ENCODE assay signal across 19 cellular contexts in the genomic region with DNA sequence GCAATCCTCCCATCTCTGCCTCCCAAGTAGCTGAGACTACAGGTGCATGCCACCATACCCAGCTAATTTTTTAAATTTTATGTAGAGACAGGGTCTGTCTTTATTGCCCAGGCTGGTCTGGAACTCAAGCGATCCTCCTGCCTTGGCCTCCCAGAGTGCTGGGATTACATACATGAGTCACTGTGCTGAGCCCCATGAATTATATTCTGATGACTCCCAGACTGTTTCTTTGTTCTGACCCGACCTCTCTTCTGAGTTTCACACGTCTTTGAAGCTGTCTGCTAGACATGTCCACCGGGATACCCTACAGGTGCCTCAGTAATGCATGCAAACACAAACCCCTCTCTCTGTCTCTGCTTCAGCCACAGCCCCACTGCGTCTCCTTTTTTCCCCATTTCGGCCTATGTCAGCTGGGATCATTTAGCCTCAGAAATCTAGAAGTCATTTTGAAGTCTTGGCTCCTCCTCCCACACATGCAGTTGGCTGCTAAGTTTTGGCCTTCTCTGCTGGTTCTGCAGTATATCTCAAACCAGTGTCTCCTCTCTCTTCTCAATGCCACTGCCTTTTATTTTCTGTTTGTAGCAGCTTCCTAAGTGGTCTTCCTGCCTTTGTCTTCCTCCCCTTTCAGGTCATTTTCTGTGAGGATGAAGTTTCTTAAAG. TPM values are rescaled to one million over a fixed set of nuclear protein-coding genes. Genes with fewer than 3 reads are reported as not detected.
DNase-seq lines count a peak whose midpoint lies in the region; ATAC-seq and TF ChIP-seq lines count a peak whose summit lies in the region.
"Had no signal": no experiment of that assay in that cellular context is flagged by ENCODE, and none has a peak within 500 bp of the region (broad histone marks: within the 10 kb centered on the region; RNA-seq: fewer than 3 reads in every experiment).

No MANE protein-coding gene starts in this region.

- H3K4me1 ChIP-seq in HEK293 (ENCODE audit: control insufficient read depth, insufficient read depth, low read length), result peaks cover 7% of the 10 kb centered on the region; the same call in 1 of the 2 replicates

- no peak for DNase-seq in activated CD4-positive, alpha-beta T cell treated with anti-CD3 and anti-CD28 coated beads, Interleukin-2, amount 10 ng/mL, durations not matched to agents 24 days and 14 days
- no peak for DNase-seq in activated CD4-positive, alpha-beta T cell treated with anti-CD3 and anti-CD28 coated beads, Interleukin-2, amount 50 U/mL, for 48 hours
- DNase-seq in chondrocyte (ENCODE audit: low spot score), result no peak
- DNase-seq in natural killer cell, result no peak
- no peak for DNase-seq in posterior vena cava (ENCODE audit: low spot score)
- DNase-seq in SKM-1 treated with dmso at 0.1 percent for 144 hours (lab: John Stamatoyannopoulos, UW; ENCODE audit: unreplicated experiment), result no peak
- DNase-seq: 8988T, anterior cingulate cortex, NCI-H1694, NCI-H510A, pancreas, stomach, uterus had no signal

- POLR2A ChIA-PET in HEK293 (lab: Yijun Ruan, JAX), result no interaction called here

- no peaks in the 10 kb centered on the region for H3K9me3 ChIP-seq in HEK293 (ENCODE audit: control insufficient read depth, insufficient read depth, low read depth, low read length)
- H3K9me3 ChIP-seq: pancreas, stomach, uterus had no signal

- H3K27ac ChIP-seq in HEK293 (ENCODE audit: extremely low read depth, low read depth, low read length), result no peak overlapping the region
- H3K27ac ChIP-seq: KMS-11, pancreas, stomach, uterus had no signal

- H3K4me3 Mint-ChIP-seq in activated CD4-positive, alpha-beta T cell treated with anti-CD3 and anti-CD28 coated beads, Interleukin-2, amount 10 ng/mL, durations not matched to agents 24 days and 14 days, result peak overlapping the region; percentile 4
- H3K4me3 Mint-ChIP-seq in chondrocyte (ENCODE audit: unreplicated experiment) (no peak overlapping the region), natural killer cell (peak overlapping the region; percentile 82)

- no peak overlapping the region for H3K27ac Mint-ChIP-seq in activated CD4-positive, alpha-beta T cell treated with anti-CD3 and anti-CD28 coated beads, Interleukin-2, amount 10 ng/mL, durations not matched to agents 24 days and 14 days
- H3K27ac Mint-ChIP-seq in chondrocyte (ENCODE audit: unreplicated experiment) (peak overlapping the region; percentile 51), natural killer cell (peak overlapping the region; percentile 10 to 73)

- H3K27me3 Mint-ChIP-seq in activated CD4-positive, alpha-beta T cell treated with anti-CD3 and anti-CD28 coated beads, Interleukin-2, amount 10 ng/mL, durations not matched to agents 24 days and 14 days, result no peaks in the 10 kb centered on the region
- H3K27me3 Mint-ChIP-seq in chondrocyte (ENCODE audit: low read depth) (no peaks in the 10 kb centered on the region), natural killer cell (ENCODE audit: low read depth in 2 of 2) (no peaks in the 10 kb centered on the region)

- H3K4me3 ChIP-seq in HEK293 (ENCODE audit: low read depth, low read length), result no peak overlapping the region
- H3K4me3 ChIP-seq: lung, pancreas, stomach, uterus had no signal

- H3K36me3 Mint-ChIP-seq in activated CD4-positive, alpha-beta T cell treated with anti-CD3 and anti-CD28 coated beads, Interleukin-2, amount 10 ng/mL, durations not matched to agents 24 days and 14 days (ENCODE audit: low read depth), result peaks cover 8% of the 10 kb centered on the region
- H3K36me3 Mint-ChIP-seq in chondrocyte (ENCODE audit: low read depth), result peaks cover 3% of the 10 kb centered on the region
- no peaks in the 10 kb centered on the region for H3K36me3 Mint-ChIP-seq in natural killer cell

- H3K9me3 Mint-ChIP-seq in activated CD4-positive, alpha-beta T cell treated with anti-CD3 and anti-CD28 coated beads, Interleukin-2, amount 10 ng/mL, durations not matched to agents 24 days and 14 days, result no peaks in the 10 kb centered on the region
- no peaks in the 10 kb centered on the region for H3K9me3 Mint-ChIP-seq in chondrocyte (ENCODE audit: low read depth)
- H3K9me3 Mint-ChIP-seq in natural killer cell, result no peaks in the 10 kb centered on the region

- H3K4me1 Mint-ChIP-seq in activated CD4-positive, alpha-beta T cell treated with anti-CD3 and anti-CD28 coated beads, Interleukin-2, amount 10 ng/mL, durations not matched to agents 24 days and 14 days, result peaks cover 58% of the 10 kb centered on the region
- H3K4me1 Mint-ChIP-seq in chondrocyte (ENCODE audit: low read depth), result peaks cover 43% of the 10 kb centered on the region
- peaks cover 83 to 88% of the 10 kb centered on the region in 2 donors for H3K4me1 Mint-ChIP-seq in natural killer cell

- H3K36me3 ChIP-seq in HEK293 (ENCODE audit: control insufficient read depth in 2 of 2, insufficient read depth in 1 of 2, low read length in 2 of 2), result peaks cover 0 to 19% of the 10 kb centered on the region in 2 experiments; a peak in 1 of 3 replicates
- H3K36me3 ChIP-seq: pancreas, uterus had no signal

- intact Hi-C loops in activated CD4-positive, alpha-beta T cell treated with anti-CD3 and anti-CD28 coated beads, Interleukin-2, amount 10 ng/mL, durations not matched to agents 24 days and 14 days (cut with micrococcal nuclease), result no loop called here
- intact Hi-C loops in natural killer cell (cut with micrococcal nuclease) (loop anchor here (10.0 kb wide), 1 partner anchor 356 kb away; no protein-coding TSS in a partner anchor), posterior vena cava (cut with DNase I) (no loop called here)

- TF ChIP-seq CTCF in HEK293 (tag by site-specific recombination; IDR thresholded peaks at IDR 0.05) (no peak), chondrocyte (IDR thresholded peaks at IDR 0.05) (no peak), natural killer cell (IDR thresholded peaks at IDR 0.05) (no peak)

- CTCF ChIA-PET in HEK293 (lab: Yijun Ruan, JAX), result no interaction called here

- ATAC-seq in natural killer cell (no peak), GM18861 (IDR thresholded peaks at IDR 0.05; ENCODE audit: unreplicated experiment) (no peak)
- ATAC-seq: activated CD4-positive, CD25-positive, alpha-beta regulatory T cell treated with anti-CD3 and anti-CD28 coated beads, Interleukin-2, amount 50 U/mL, for 24 hours; pancreas had no signal

TF ChIP-seq in HEK293, 187 proteins besides CTCF, POLR2A, EP300 and RAD21:
- TF ChIP-seq SCRT2 (tag by site-specific recombination; IDR thresholded peaks at IDR 0.05), result no peak
- 0 out of 2 replicates have a peak, but pooled peaks have one; percentile 16 for TF ChIP-seq GLIS1 (tag by site-specific recombination; IDR thresholded peaks at IDR 0.05)

RNA-seq across cellular contexts. Expression of a gene that starts 4.8 kb away (rescaled TPM):
- total RNA-seq in activated CD4-positive, alpha-beta T cell treated with anti-CD3 and anti-CD28 coated beads, Interleukin-2, amount 10 ng/mL, durations not matched to agents 24 days and 14 days, result 41.6 and 42.6 TPM in 2 replicates
- total RNA-seq in chondrocyte (49.1 to 54.5 TPM (median 50.4 TPM) in 3 replicates), natural killer cell (100 to 1,000 TPM in 2 of 3 donors, 10 to 100 TPM in 1; 83.0 to 113 (median 107) TPM), posterior vena cava (10 to 100 TPM; 30.7 to 34.1 TPM)

RNA-seq across cellular contexts. Expression of a gene that starts 5.5 kb away (rescaled TPM):
- 108 and 111 TPM in 2 replicates for total RNA-seq in activated CD4-positive, alpha-beta T cell treated with anti-CD3 and anti-CD28 coated beads, Interleukin-2, amount 10 ng/mL, durations not matched to agents 24 days and 14 days
- total RNA-seq in chondrocyte (13.2 to 24.3 TPM (median 17.0 TPM) in 3 replicates), natural killer cell (10 to 100 TPM; 27.6 to 33.6 (median 31.2) TPM), posterior vena cava (10 to 100 TPM; 12.6 to 15.2 TPM)

RNA-seq across cellular contexts. Expression of a gene that starts 23.9 kb away (rescaled TPM):
- 61.6 and 69.1 TPM in 2 replicates for total RNA-seq in activated CD4-positive, alpha-beta T cell treated with anti-CD3 and anti-CD28 coated beads, Interleukin-2, amount 10 ng/mL, durations not matched to agents 24 days and 14 days
- total RNA-seq in chondrocyte (25.4 to 27.8 TPM (median 25.5 TPM) in 3 replicates), natural killer cell (10 to 100 TPM; 21.6 to 25.4 (median 24.0) TPM), posterior vena cava (10 to 100 TPM; 21.0 to 37.3 TPM)

RNA-seq across cellular contexts. Expression of a gene that starts 24.1 kb away (rescaled TPM):
- total RNA-seq in activated CD4-positive, alpha-beta T cell treated with anti-CD3 and anti-CD28 coated beads, Interleukin-2, amount 10 ng/mL, durations not matched to agents 24 days and 14 days, result 26.0 and 26.7 TPM in 2 replicates
- 14.9 to 21.1 TPM (median 17.0 TPM) in 3 replicates for total RNA-seq in chondrocyte
- total RNA-seq in natural killer cell, result 10 to 100 TPM; 24.3 to 42.5 (median 39.3) TPM
- total RNA-seq in posterior vena cava, result 10 to 100 TPM; 12.9 to 16.9 TPM

RNA-seq across cellular contexts. Expression of a gene that starts 46.9 kb away (rescaled TPM):
- 16.5 and 17.0 TPM in 2 replicates for total RNA-seq in activated CD4-positive, alpha-beta T cell treated with anti-CD3 and anti-CD28 coated beads, Interleukin-2, amount 10 ng/mL, durations not matched to agents 24 days and 14 days
- total RNA-seq in chondrocyte (not detected in 3 replicates), natural killer cell (under 1 TPM in 1 of 3 donors, not detected in 2; 0.38 TPM), posterior vena cava (not detected)
- total RNA-seq: dermis microvascular lymphatic vessel endothelial cell, stomach had no signal
